1 cellular context compared by ENCODE assay signal in genomic region chr15:58565620-58566019, GRCh38.
TF ChIP-seq lines count a peak whose summit lies in the region.

No MANE protein-coding gene starts in this region.

TF ChIP-seq in GM23338, 12 proteins besides CTCF, POLR2A, EP300 and RAD21 (continued from another document):
- TF ChIP-seq ZNF462 (CRISPR knock-in tag; IDR thresholded peaks at IDR 0.05) (no peak), ETS1 (IDR thresholded peaks at IDR 0.05) (no peak), EZH2 (IDR thresholded peaks at IDR 0.05; ENCODE audit: low read depth, unreplicated experiment) (no peak), ZNF114 (CRISPR knock-in tag; IDR thresholded peaks at IDR 0.05) (no peak), EZH2phosphoT487 (IDR thresholded peaks at IDR 0.05; ENCODE audit: unreplicated experiment) (no peak)
